In genomic region chr13:52906122-52906903, GRCh38 we compare ENCODE assay signal across 37 cellular contexts. TPM values are rescaled to one million over a fixed set of nuclear protein-coding genes. Genes with fewer than 3 reads are reported as not detected.
DNase-seq lines count a peak whose midpoint lies in the region; ATAC-seq and TF ChIP-seq lines count a peak whose summit lies in the region.
"Had no signal": no experiment of that assay in that cellular context is flagged by ENCODE, and none has a peak within 500 bp of the region (broad histone marks: within the 10 kb centered on the region; RNA-seq: fewer than 3 reads in every experiment).

No MANE protein-coding gene starts in this region.

- H3K4me2 ChIP-seq in H9 (ENCODE audit: insufficient read depth, insufficient read length, low read length): peak overlapping the region; percentile 7
- H3K4me2 ChIP-seq: KMS-11 had no signal

- H3K36me3 Mint-ChIP-seq in H9 (ENCODE audit: insufficient read depth in 1 of 3, low read depth in 3 of 3): no peaks in the 10 kb centered on the region
- no peaks in the 10 kb centered on the region for H3K36me3 Mint-ChIP-seq in activated T-cell treated with anti-CD3 and anti-CD28 coated beads, Interleukin-2, amount 50 U/mL, for 24 hours (ENCODE audit: low read depth)
- H3K36me3 Mint-ChIP-seq: activated naive CD8-positive, alpha-beta T cell had no signal

- no peaks in the 10 kb centered on the region for H3K9me3 Mint-ChIP-seq in H9
- H3K9me3 Mint-ChIP-seq in activated T-cell treated with anti-CD3 and anti-CD28 coated beads, Interleukin-2, amount 50 U/mL, for 24 hours: no peaks in the 10 kb centered on the region
- peaks cover 0 to 3% of the 10 kb centered on the region in 2 donors for H3K9me3 Mint-ChIP-seq in stimulated activated naive CD8-positive, alpha-beta T cell treated with anti-CD3 and anti-CD28 coated beads, Interleukin-15, amount 100 ng/mL, for 72 hours
- H3K9me3 Mint-ChIP-seq: activated CD4-positive, alpha-beta T cell treated with anti-CD3 and anti-CD28 coated beads, Interleukin-2, amount 10 ng/mL, durations not matched to agents 7 days and 5 days had no signal

- H3K4me1 Mint-ChIP-seq in H9: peaks cover 55 to 61% of the 10 kb centered on the region in 2 experiments
- H3K4me1 Mint-ChIP-seq in activated T-cell treated with anti-CD3 and anti-CD28 coated beads, Interleukin-2, amount 50 U/mL, for 24 hours (ENCODE audit: low read depth): no peaks in the 10 kb centered on the region
- no peaks in the 10 kb centered on the region for H3K4me1 Mint-ChIP-seq in stimulated activated naive CD8-positive, alpha-beta T cell treated with anti-CD3 and anti-CD28 coated beads, Interleukin-15, amount 100 ng/mL, for 72 hours
- H3K4me1 Mint-ChIP-seq: activated CD4-positive, alpha-beta T cell treated with anti-CD3 and anti-CD28 coated beads, Interleukin-2, amount 10 ng/mL, durations not matched to agents 7 days and 5 days had no signal

- H3K4me3 Mint-ChIP-seq in H9: peak overlapping the region in 1 of 2 experiments; percentile 57; a peak in 3 of 5 replicates
- no peak overlapping the region for H3K4me3 Mint-ChIP-seq in activated T-cell treated with anti-CD3 and anti-CD28 coated beads, Interleukin-2, amount 50 U/mL, for 24 hours
- H3K4me3 Mint-ChIP-seq in stimulated activated naive CD8-positive, alpha-beta T cell treated with anti-CD3 and anti-CD28 coated beads, Interleukin-15, amount 100 ng/mL, for 72 hours: no peak overlapping the region
- H3K4me3 Mint-ChIP-seq: activated CD4-positive, alpha-beta T cell treated with anti-CD3 and anti-CD28 coated beads, Interleukin-2, amount 10 ng/mL, durations not matched to agents 7 days and 5 days; activated naive CD8-positive, alpha-beta T cell had no signal

- no peak overlapping the region for H2BK20ac ChIP-seq in H9 (ENCODE audit: low read depth, low read length, poor library complexity, severe bottlenecking)

- H3K27ac Mint-ChIP-seq in H9: peak overlapping the region in 2 of 3 experiments; percentile 41 to 85; a peak in 2 of 7 replicates
- no peak overlapping the region for H3K27ac Mint-ChIP-seq in activated T-cell treated with anti-CD3 and anti-CD28 coated beads, Interleukin-2, amount 50 U/mL, for 24 hours
- no peak overlapping the region for H3K27ac Mint-ChIP-seq in stimulated activated naive CD8-positive, alpha-beta T cell treated with anti-CD3 and anti-CD28 coated beads, Interleukin-15, amount 100 ng/mL, for 72 hours
- H3K27ac Mint-ChIP-seq: activated CD4-positive, alpha-beta T cell treated with anti-CD3 and anti-CD28 coated beads, Interleukin-2, amount 10 ng/mL, durations not matched to agents 7 days and 5 days; activated naive CD8-positive, alpha-beta T cell had no signal

- no peak overlapping the region for H3K14ac ChIP-seq in H9 (ENCODE audit: insufficient read depth, low read length)

- no peaks in the 10 kb centered on the region for H3K36me3 ChIP-seq in NT2/D1 (ENCODE audit: insufficient read depth, insufficient read length, low read length)
- H3K36me3 ChIP-seq: BE2C, breast epithelium, esophagus squamous epithelium, left lung, prostate gland, sigmoid colon, SJSA1, tibial artery had no signal

- no peak overlapping the region for H2BK120ac ChIP-seq in H9 (ENCODE audit: low read depth, low read length, poor library complexity, severe bottlenecking)

- no peak overlapping the region for H2AFZ ChIP-seq in H9 (ENCODE audit: low read length)

- H4K91ac ChIP-seq in H9 (ENCODE audit: insufficient read length, low read depth, low read length): no peak overlapping the region

- H3K27ac ChIP-seq in H9 (ENCODE audit: insufficient read length, low read depth, low read length): no peak overlapping the region
- H3K27ac ChIP-seq: breast epithelium, esophagus squamous epithelium, HL-60, KMS-11, left lung, prostate gland, RWPE1, sigmoid colon, SJSA1, tibial artery had no signal

- no peak overlapping the region for H3K56ac ChIP-seq in H9 (ENCODE audit: insufficient read length, low read depth, low read length)

- H3K4me1 ChIP-seq in H9 (ENCODE audit: insufficient read depth, low read length) (peaks cover 15% of the 10 kb centered on the region; the same call in 1 of the 2 replicates), NT2/D1 (ENCODE audit: insufficient read depth, insufficient read length) (no peaks in the 10 kb centered on the region)
- H3K4me1 ChIP-seq: BE2C, breast epithelium, left lung, prostate gland, sigmoid colon, SJSA1, tibial artery had no signal

- no peaks in the 10 kb centered on the region for H3K79me1 ChIP-seq in H9 (ENCODE audit: insufficient read depth, low read depth, low read length, poor library complexity, severe bottlenecking)

- peak; percentile 58 for DNase-seq in COR-L47 (lab: John Stamatoyannopoulos, UW)
- peak; percentile 51 for DNase-seq in H9
- peak; percentile 6 for DNase-seq in NT2/D1 (ENCODE audit: low read depth, low spot score)
- peak; percentile 31 for DNase-seq in left kidney (ENCODE audit: low read depth, low spot score)
- no peak for DNase-seq in activated T-cell treated with anti-CD3 and anti-CD28 coated beads, Interleukin-2, amount 50 U/mL, for 24 hours
- DNase-seq in NCI-H345 (lab: John Stamatoyannopoulos, UW): no peak
- no peak for DNase-seq in stimulated activated naive CD8-positive, alpha-beta T cell treated with anti-CD3 and anti-CD28 coated beads, Interleukin-15, amount 100 ng/mL, for 72 hours
- DNase-seq: activated CD4-positive, alpha-beta T cell treated with anti-CD3 and anti-CD28 coated beads, Interleukin-2, amount 10 ng/mL, durations not matched to agents 7 days and 5 days; activated effector memory CD4-positive, alpha-beta T cell treated with Interleukin-2 at 50 U/mL for 16 hours; BE2C; esophagus squamous epithelium; foreskin melanocyte; HCEC 1CT; left lung; mesenchymal stem cell; MM.1S; NCI-H187; NCI-H446; nucleus accumbens; sigmoid colon; stimulated activated CD4-positive, alpha-beta T cell treated with anti-CD3 and anti-CD28 coated beads, Interleukin-12 subunit alpha, Interleukin-12 subunit beta, amount 100 ng/mL, for 4 hours; stimulated activated CD4-positive, alpha-beta T cell treated with anti-CD3 and anti-CD28 coated beads, Interleukin-2, amount 100 ng/mL, for 48 hours; T1000; tibial artery had no signal

- H3K9me3 ChIP-seq in H9 (ENCODE audit: control insufficient read depth, low read depth, low read length) (no peaks in the 10 kb centered on the region), NT2/D1 (ENCODE audit: insufficient read depth, low read length) (no peaks in the 10 kb centered on the region)
- H3K9me3 ChIP-seq: BE2C, breast epithelium, esophagus squamous epithelium, left lung, prostate gland, sigmoid colon, SJSA1, tibial artery had no signal

- no peak overlapping the region for H2BK12ac ChIP-seq in H9 (ENCODE audit: insufficient read length, low read depth, low read length)

- H3K23ac ChIP-seq in H9 (ENCODE audit: insufficient read length, low read depth, low read length): no peak overlapping the region

- H2AK5ac ChIP-seq in H9 (ENCODE audit: insufficient read length, low read length): no peak overlapping the region

- H3K27me3 Mint-ChIP-seq in H9 (ENCODE audit: low read depth): peaks cover 15% of the 10 kb centered on the region
- H3K27me3 Mint-ChIP-seq in activated T-cell treated with anti-CD3 and anti-CD28 coated beads, Interleukin-2, amount 50 U/mL, for 24 hours: peaks cover 36% of the 10 kb centered on the region
- H3K27me3 Mint-ChIP-seq in stimulated activated naive CD8-positive, alpha-beta T cell treated with anti-CD3 and anti-CD28 coated beads, Interleukin-15, amount 100 ng/mL, for 72 hours: peaks cover 59% of the 10 kb centered on the region

- no peak overlapping the region for H3K18ac ChIP-seq in H9 (ENCODE audit: insufficient read length, low read depth, low read length)

- H3K4ac ChIP-seq in H9 (ENCODE audit: low read depth, low read length): no peak overlapping the region

- no peak overlapping the region for H4K5ac ChIP-seq in H9 (ENCODE audit: insufficient read length, low read depth, low read length)

- H2BK15ac ChIP-seq in H9 (ENCODE audit: low read depth, low read length): no peak overlapping the region

- TF ChIP-seq CTCF in H9 (conservative IDR thresholded peaks at IDR 0.05): no peak

- no CpG with 5 or more reads among the region's 20 CpGs for WGBS in H9 (ENCODE audit: extremely low coverage, insufficient read length, low lambda C conversion rate)

- H4K8ac ChIP-seq in H9 (replicated peaks; ENCODE audit: insufficient read length, low read depth, low read length): no peak overlapping the region

- H3K79me2 ChIP-seq in H9 (ENCODE audit: insufficient read depth, low read length): no peaks in the 10 kb centered on the region

- no peak for ATAC-seq in stimulated activated naive CD8-positive, alpha-beta T cell treated with anti-CD3 and anti-CD28 coated beads, Interleukin-15, amount 100 ng/mL, for 72 hours
- ATAC-seq: left lung had no signal

- no peak overlapping the region for H3K4me3 ChIP-seq in NT2/D1 (ENCODE audit: insufficient read length, low read depth)
- H3K4me3 ChIP-seq: breast epithelium, dorsolateral prefrontal cortex, esophagus squamous epithelium, left lung, prostate gland, sigmoid colon, SJSA1, tibial artery had no signal

- H3K9ac ChIP-seq in H9 (ENCODE audit: extremely low read depth, insufficient read length, low read length): no peak overlapping the region
- no peak overlapping the region for H3K9ac ChIP-seq in NT2/D1 (ENCODE audit: insufficient read length, low read depth)
- H3K9ac ChIP-seq: KMS-11 had no signal

- H4K20me1 ChIP-seq in H9 (ENCODE audit: control insufficient read depth, insufficient read depth, insufficient read length): no peaks in the 10 kb centered on the region

- H3K27me3 ChIP-seq in H9 (ENCODE audit: insufficient read depth, low read length): no peaks in the 10 kb centered on the region; the same call in 1 of the 2 replicates
- no peaks in the 10 kb centered on the region for H3K27me3 ChIP-seq in NT2/D1 (ENCODE audit: insufficient read depth, insufficient read length)
- H3K27me3 ChIP-seq: SJSA1 had no signal

- H2BK5ac ChIP-seq in H9 (ENCODE audit: insufficient read length, low read length): no peak overlapping the region

- H3T11ph ChIP-seq in H9 (ENCODE audit: low read length): no peak overlapping the region

- no peaks in the 10 kb centered on the region for H3K23me2 ChIP-seq in H9 (ENCODE audit: insufficient read length, low read depth, low read length, poor library complexity, severe bottlenecking)

RNA-seq across cellular contexts. Expression of gene PCDH8, which starts 57.9 kb away (rescaled TPM):
- 2.1 and 3.2 TPM in 2 replicates for total RNA-seq in H9 (2021)
- total RNA-seq: activated CD4-positive, alpha-beta T cell treated with anti-CD3 and anti-CD28 coated beads, Interleukin-2, amount 10 ng/mL, durations not matched to agents 7 days and 5 days; activated CD8-positive, alpha-beta memory T cell treated with anti-CD3 and anti-CD28 coated beads for 36 hours; chondrocyte; esophagus squamous epithelium; G401; left lung; myocyte; OCI-LY7; SJSA1 had no signal

Comparison
In these comparisons a context has a peak if more than half of its experiments do, and no peak if none do; other contexts are left out.
1. DNase-seq: peak in COR-L47 (single experiment), H9 (single experiment), NT2/D1 (single experiment) and left kidney (single experiment); none in activated T-cell treated with anti-CD3 and anti-CD28 coated beads, Interleukin-2, amount 50 U/mL, for 24 hours (single experiment), NCI-H345 (single experiment) and stimulated activated naive CD8-positive, alpha-beta T cell treated with anti-CD3 and anti-CD28 coated beads, Interleukin-15, amount 100 ng/mL, for 72 hours (0 of 2).
2. H3K27ac Mint-ChIP-seq: peak in H9 (2 of 3); none in activated T-cell treated with anti-CD3 and anti-CD28 coated beads, Interleukin-2, amount 50 U/mL, for 24 hours (single experiment) and stimulated activated naive CD8-positive, alpha-beta T cell treated with anti-CD3 and anti-CD28 coated beads, Interleukin-15, amount 100 ng/mL, for 72 hours (0 of 2).